9 cellular contexts compared by ENCODE assay signal in genomic region chr20:35883778-35884540, GRCh38.
DNase-seq lines count a peak whose midpoint lies in the region; ATAC-seq, FAIRE-seq and TF ChIP-seq lines count a peak whose summit lies in the region.
"Had no signal": no experiment of that assay in that cellular context is flagged by ENCODE, and none has a peak within 500 bp of the region (broad histone marks: within the 10 kb centered on the region; RNA-seq: fewer than 3 reads in every experiment).

No MANE protein-coding gene starts in this region.

- dilution Hi-C loops in mammary epithelial cell (cut with HindIII; ENCODE audit: low sequenced_read_pairs) (no loop called here), keratinocyte (cut with MboI; ENCODE audit: extremely low pct_ligation_motif_present, low sequenced_read_pairs) (no loop called here)

- no peak overlapping the region for H2AFZ ChIP-seq in mammary epithelial cell (ENCODE audit: low read depth, low read length)
- no peak overlapping the region for H2AFZ ChIP-seq in keratinocyte (ENCODE audit: control insufficient read depth, low read length)

- H3K4me1 ChIP-seq in mammary epithelial cell (ENCODE audit: insufficient read depth, low read length) (peaks cover 27% of the 10 kb centered on the region), keratinocyte (ENCODE audit: control insufficient read depth, extremely low read depth, insufficient read depth, low read length) (peaks cover 40% of the 10 kb centered on the region)

- BruUV-seq in mammary epithelial cell (replicated peaks; lab: Mats Ljungman, UMichigan), result no TSS peak

- no peaks in the 10 kb centered on the region for H3K9me3 ChIP-seq in WERI-Rb-1 (ENCODE audit: severe bottlenecking)
- H3K9me3 ChIP-seq in mammary epithelial cell (replicated peaks; ENCODE audit: insufficient read depth, low read length), result no peaks in the 10 kb centered on the region
- no peaks in the 10 kb centered on the region for H3K9me3 ChIP-seq in keratinocyte (ENCODE audit: control insufficient read depth, low read depth, low read length)
- H3K9me3 ChIP-seq: BLaER1 treated with 17β-estradiol and CSF1 and Interleukin-3, amounts not matched to agents 10 nM and 100 nM had no signal

- H3K9ac ChIP-seq in mammary epithelial cell (ENCODE audit: insufficient read depth, low read length) (peak overlapping the region; percentile 88), keratinocyte (ENCODE audit: control insufficient read depth, extremely low read depth, insufficient read depth, low read length) (peak overlapping the region; percentile 81)
- H3K9ac ChIP-seq: BLaER1 treated with 17β-estradiol and CSF1 and Interleukin-3, amounts not matched to agents 10 nM and 100 nM had no signal

- ATAC-seq in HG02623 (IDR thresholded peaks at IDR 0.05; ENCODE audit: unreplicated experiment), result no peak

- peak overlapping the region; percentile 72 for H3K4me2 ChIP-seq in mammary epithelial cell (ENCODE audit: insufficient read depth, low read depth, low read length)
- H3K4me2 ChIP-seq in keratinocyte (ENCODE audit: control insufficient read depth, extremely low read depth, insufficient read depth, low read depth, low read length), result peak overlapping the region; percentile 49
- H3K4me2 ChIP-seq: BLaER1 treated with 17β-estradiol and CSF1 and Interleukin-3, amounts not matched to agents 10 nM and 100 nM had no signal

- DNase-seq in NCI-H1417 (lab: John Stamatoyannopoulos, UW) (peak; percentile 27 to 72 (median 41)), NCI-H1417 treated with DMSO at 0.1 percent for 48 hours (lab: John Stamatoyannopoulos, UW) (no peak), NCI-H2029 (lab: John Stamatoyannopoulos, UW) (peak; percentile 48), WERI-Rb-1 (peak; percentile 85), mammary epithelial cell (peak; percentile 100), keratinocyte (ENCODE audit: low read depth, low spot score) (peak; percentile 96)
- peak; percentile 15 to 35 (median 27) for DNase-seq in stimulated activated CD4-positive, alpha-beta T cell treated with anti-CD3 and anti-CD28 coated beads, Interleukin-12 subunit alpha, Interleukin-12 subunit beta, amount 100 ng/mL, for 48 hours (ENCODE audit: low read depth in 2 of 3, low spot score in 1 of 3)

- H3K4me3 ChIP-seq in WERI-Rb-1 (ENCODE audit: low read depth, low read length) (no peak overlapping the region), mammary epithelial cell (replicated peaks in 1 of 3; ENCODE audit: insufficient read depth in 1 of 3, low read depth in 2 of 3, low read length in 3 of 3) (no peak overlapping the region), keratinocyte (ENCODE audit: control insufficient read depth in 2 of 3, extremely low read depth in 1 of 3, insufficient read depth in 2 of 3, low read depth in 1 of 3, low read length in 3 of 3) (peak overlapping the region in 1 of 3 experiments; percentile 2)
- H3K4me3 ChIP-seq: BLaER1 treated with 17β-estradiol and CSF1 and Interleukin-3, amounts not matched to agents 10 nM and 100 nM had no signal

- H3K79me2 ChIP-seq in mammary epithelial cell (ENCODE audit: insufficient read depth, low read length) (peaks cover 24% of the 10 kb centered on the region), keratinocyte (ENCODE audit: control insufficient read depth, insufficient read depth, low read length) (peaks cover 12% of the 10 kb centered on the region)

- intact Hi-C loops in mammary epithelial cell (cut with micrococcal nuclease), result loop anchor here (1.0 to 5.0 kb wide), 10 partner anchors 9 to 577 kb away; partner anchors contain the start of gene RBM39

- FAIRE-seq in keratinocyte (lab: Jason Lieb, UNC), result peak; percentile 95

- in situ Hi-C loops in mammary epithelial cell (cut with MboI; ENCODE audit: low sequenced_read_pairs in 2 of 2), result loop anchor here in 1 of 2 donors (5.0 kb wide), 1 partner anchor 142 kb away; the partner anchor contains the start of gene RBM39

- H3K36me3 ChIP-seq in WERI-Rb-1 (peaks cover 4% of the 10 kb centered on the region), mammary epithelial cell (ENCODE audit: insufficient read depth, low read length) (no peaks in the 10 kb centered on the region), keratinocyte (ENCODE audit: control insufficient read depth in 2 of 2, extremely low read depth in 1 of 2, insufficient read depth in 2 of 2, low read length in 2 of 2) (peaks cover 1 to 4% of the 10 kb centered on the region in 2 experiments)

- TF ChIP-seq CTCF in WERI-Rb-1 (IDR thresholded peaks at IDR 0.05; ENCODE audit: low read depth, low read length) (peak; percentile 86), mammary epithelial cell (conservative IDR thresholded peaks at IDR 0.05 in 1 of 2, IDR thresholded peaks at IDR 0.05 in 1 of 2; ENCODE audit: extremely low read depth in 1 of 2, insufficient read depth in 1 of 2, low read depth in 1 of 2, low read length in 2 of 2) (peak; percentile 83 to 86), keratinocyte (optimal IDR thresholded peaks at IDR 0.05 in 1 of 3, IDR thresholded peaks at IDR 0.05 in 1 of 3, conservative IDR thresholded peaks at IDR 0.05 in 1 of 3; ENCODE audit: extremely low read depth in 1 of 3, insufficient read depth in 2 of 3, low read length in 3 of 3) (peak; percentile 80 to 95 (median 92))

- H3K27me3 ChIP-seq in WERI-Rb-1 (ENCODE audit: insufficient read depth, low read depth, severe bottlenecking) (no peaks in the 10 kb centered on the region), mammary epithelial cell (ENCODE audit: insufficient read depth, low read length) (no peaks in the 10 kb centered on the region), keratinocyte (ENCODE audit: control insufficient read depth, extremely low read depth, insufficient read depth, low read length) (no peaks in the 10 kb centered on the region)
- H3K27me3 ChIP-seq: BLaER1 treated with 17β-estradiol and CSF1 and Interleukin-3, amounts not matched to agents 10 nM and 100 nM had no signal

- CTCF ChIA-PET in mammary epithelial cell (lab: Charles Lee; ENCODE audit: low non-redundant PET), result interaction anchor here (0.5 to 1.6 kb wide), 9 partner anchors 19 to 554 kb away, joined by 3 to 31 read pairs (median 5); partner anchors contain the start of gene RBM39

- H4K20me1 ChIP-seq in mammary epithelial cell (ENCODE audit: insufficient read depth, low read length) (no peaks in the 10 kb centered on the region), keratinocyte (ENCODE audit: control insufficient read depth, extremely low read depth, insufficient read depth, low read length) (no peaks in the 10 kb centered on the region)

- 1% methylated on average over 10 of the region's 10 CpGs for WGBS in mammary epithelial cell (ENCODE audit: low coverage, missing lambda C conversion rate)

- peak overlapping the region; percentile 46 for H3K27ac ChIP-seq in WERI-Rb-1
- peak overlapping the region; percentile 99 for H3K27ac ChIP-seq in mammary epithelial cell (ENCODE audit: insufficient read depth, low read depth, low read length)
- peak overlapping the region; percentile 93 for H3K27ac ChIP-seq in keratinocyte (ENCODE audit: control insufficient read depth, insufficient read depth, low read length)
- H3K27ac ChIP-seq: BLaER1 treated with 17β-estradiol and CSF1 and Interleukin-3, amounts not matched to agents 10 nM and 100 nM had no signal

- H3K9me1 ChIP-seq in keratinocyte (ENCODE audit: control insufficient read depth, extremely low read depth, insufficient read depth, low read length), result no peaks in the 10 kb centered on the region

Comparison
In these comparisons a context has a peak if more than half of its experiments do, and no peak if none do; other contexts are left out.
1. H3K27ac ChIP-seq: peak in every context shown above with its lines; median percentile 99 in mammary epithelial cell; 93 in keratinocyte; 46 in WERI-Rb-1.